ENCODE assay signal across 9 cellular contexts in the genomic region with DNA sequence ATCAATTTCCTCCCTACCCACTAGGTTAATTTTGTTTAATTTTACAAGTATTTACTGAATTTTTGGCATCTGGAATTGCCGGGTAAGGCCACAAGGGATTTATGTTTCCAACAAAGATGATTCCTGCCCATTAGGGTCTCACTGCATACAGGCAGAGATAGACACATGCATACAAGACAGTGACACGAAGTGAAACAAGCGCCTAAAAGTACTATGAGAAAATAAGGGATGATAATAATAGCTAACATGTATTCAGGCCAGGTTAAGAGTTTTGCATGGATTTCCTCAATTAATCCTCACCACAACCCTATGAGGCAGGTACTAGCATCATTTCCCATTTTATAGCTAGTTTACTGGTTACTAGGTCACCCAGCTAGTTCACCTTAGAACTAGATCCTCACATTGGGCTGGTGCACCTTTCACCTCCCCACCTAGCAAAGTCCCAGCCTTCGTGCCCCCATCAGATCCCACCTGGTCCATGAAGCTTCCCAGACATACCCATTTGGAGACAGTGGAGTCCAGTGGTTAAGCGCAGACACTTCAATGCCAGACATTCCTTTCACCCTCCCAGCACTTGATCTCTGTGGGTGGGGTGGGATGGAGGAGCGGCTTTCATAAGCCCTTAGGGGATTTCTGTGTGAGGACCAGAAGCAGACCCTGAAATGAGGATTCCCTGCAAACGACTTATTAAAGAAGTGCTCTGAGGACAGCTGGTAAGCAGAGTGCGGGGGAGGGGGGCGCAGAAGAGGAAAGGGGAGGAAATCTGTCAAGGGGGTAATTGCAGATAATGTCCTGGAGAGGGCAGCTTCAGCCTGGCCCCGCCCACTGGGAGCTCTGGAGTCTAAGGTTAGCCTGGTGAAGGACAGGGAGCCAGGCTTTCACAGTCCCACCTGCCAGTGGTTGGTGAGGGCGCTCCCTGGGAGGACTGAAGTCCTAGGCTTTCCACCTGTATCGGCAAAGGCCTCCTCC. TPM values are rescaled to one million over a fixed set of nuclear protein-coding genes. Genes with fewer than 3 reads are reported as not detected.
A peak's percentile ranks its signal among the peaks of the same experiment; 100 is the strongest.
DNase-seq lines count a peak whose midpoint lies in the region; TF ChIP-seq lines count a peak whose summit lies in the region.
"Had no signal": no experiment of that assay in that cellular context is flagged by ENCODE, and none has a peak within 500 bp of the region (broad histone marks: within the 10 kb centered on the region; RNA-seq: fewer than 3 reads in every experiment).

No MANE protein-coding gene starts in this region.

- DNase-seq in GM12864 (ENCODE audit: low read depth) (no peak), NCI-H146 (lab: John Stamatoyannopoulos, UW) (peak; percentile 67), glutamatergic neuron (peak; percentile 76), head of caudate nucleus (no peak), hypothalamus (lab: John Stamatoyannopoulos, UW) (no peak), tibial nerve (ENCODE audit: low spot score in 2 of 2) (no peak)
- DNase-seq in activated CD4-positive, alpha-beta T cell treated with anti-CD3 and anti-CD28 coated beads, Interleukin-2, amount 10 ng/mL, durations not matched to agents 7 days and 5 days = peak; percentile 25
- peak; percentile 25 to 39 for DNase-seq in stimulated activated CD4-positive, alpha-beta T cell treated with anti-CD3 and anti-CD28 coated beads, Interleukin-4, amount 100 ng/mL, for 4 hours

- TF ChIP-seq CTCF in GM12864 (IDR thresholded peaks at IDR 0.05; ENCODE audit: low read depth, low read length, missing control alignments) (peak; percentile 45), glutamatergic neuron (IDR thresholded peaks at IDR 0.05; ENCODE audit: partially characterized antibody, unreplicated experiment) (no peak), tibial nerve (IDR thresholded peaks at IDR 0.05) (no peak)

- H3K9me3 Mint-ChIP-seq in activated CD4-positive, alpha-beta T cell treated with anti-CD3 and anti-CD28 coated beads, Interleukin-2, amount 10 ng/mL, durations not matched to agents 7 days and 5 days = no peaks in the 10 kb centered on the region
- H3K9me3 Mint-ChIP-seq in glutamatergic neuron (ENCODE audit: unreplicated experiment) = no peaks in the 10 kb centered on the region

- POLR2A ChIA-PET in activated CD4-positive, alpha-beta T cell treated with anti-CD3 and anti-CD28 coated beads, Interleukin-2, amount 10 ng/mL, durations not matched to agents 7 days and 5 days (lab: Charles Lee) = no interaction called here

- intact Hi-C loops in head of caudate nucleus (cut with DNase I) = loop anchor here (10.0 kb wide), 1 partner anchor 224 kb away; the partner anchor contains the start of gene BOLA3

- no peaks in the 10 kb centered on the region for H3K36me3 ChIP-seq in tibial nerve

- H3K36me3 Mint-ChIP-seq in activated CD4-positive, alpha-beta T cell treated with anti-CD3 and anti-CD28 coated beads, Interleukin-2, amount 10 ng/mL, durations not matched to agents 7 days and 5 days (ENCODE audit: low read depth) = no peaks in the 10 kb centered on the region
- H3K36me3 Mint-ChIP-seq in glutamatergic neuron (ENCODE audit: unreplicated experiment) = no peaks in the 10 kb centered on the region

- TF ChIP-seq POLR2A in tibial nerve (IDR thresholded peaks at IDR 0.05) = no peak

- H3K4me1 Mint-ChIP-seq in activated CD4-positive, alpha-beta T cell treated with anti-CD3 and anti-CD28 coated beads, Interleukin-2, amount 10 ng/mL, durations not matched to agents 7 days and 5 days = peaks cover 11% of the 10 kb centered on the region
- H3K4me1 Mint-ChIP-seq in glutamatergic neuron (ENCODE audit: low read depth, unreplicated experiment) = peaks cover 4% of the 10 kb centered on the region

- 47 to 51% methylated on average over 12 of the region's 12 CpGs for WGBS in tibial nerve, 2 donors

- peaks cover 0 to 14% of the 10 kb centered on the region in 2 donors for H3K27me3 ChIP-seq in tibial nerve

- TF ChIP-seq EP300 in tibial nerve (IDR thresholded peaks at IDR 0.05) = no peak

- CTCF ChIA-PET in activated CD4-positive, alpha-beta T cell treated with anti-CD3 and anti-CD28 coated beads, Interleukin-2, amount 10 ng/mL, durations not matched to agents 7 days and 5 days (lab: Charles Lee) = interaction anchor here (0.9 to 4.2 kb wide), 3 partner anchors 11 to 414 kb away, joined by 3 to 25 read pairs (median 3); no protein-coding TSS in a partner anchor

- H3K4me3 Mint-ChIP-seq in activated CD4-positive, alpha-beta T cell treated with anti-CD3 and anti-CD28 coated beads, Interleukin-2, amount 10 ng/mL, durations not matched to agents 7 days and 5 days = no peak overlapping the region
- peak overlapping the region; percentile 15 for H3K4me3 Mint-ChIP-seq in glutamatergic neuron (ENCODE audit: unreplicated experiment)

- no peak overlapping the region for H3K4me3 ChIP-seq in GM12864 (ENCODE audit: low read depth, low read length)
- H3K4me3 ChIP-seq in tibial nerve = no peak overlapping the region

- no peak overlapping the region for H3K27ac Mint-ChIP-seq in activated CD4-positive, alpha-beta T cell treated with anti-CD3 and anti-CD28 coated beads, Interleukin-2, amount 10 ng/mL, durations not matched to agents 7 days and 5 days
- peak overlapping the region; percentile 33 for H3K27ac Mint-ChIP-seq in glutamatergic neuron (ENCODE audit: unreplicated experiment)

- no peaks in the 10 kb centered on the region for H3K4me1 ChIP-seq in tibial nerve

- no peak overlapping the region for H3K27ac ChIP-seq in tibial nerve

- no peaks in the 10 kb centered on the region for H3K9me3 ChIP-seq in tibial nerve

- H3K27me3 Mint-ChIP-seq in activated CD4-positive, alpha-beta T cell treated with anti-CD3 and anti-CD28 coated beads, Interleukin-2, amount 10 ng/mL, durations not matched to agents 7 days and 5 days = no peaks in the 10 kb centered on the region
- no peaks in the 10 kb centered on the region for H3K27me3 Mint-ChIP-seq in glutamatergic neuron (ENCODE audit: unreplicated experiment)

RNA-seq across cellular contexts. Expression of gene DGUOK, which starts 5.8 kb away (rescaled TPM):
- total RNA-seq in activated CD4-positive, alpha-beta T cell treated with anti-CD3 and anti-CD28 coated beads, Interleukin-2, amount 10 ng/mL, durations not matched to agents 7 days and 5 days = 10 to 100 TPM; 64.1 to 72.3 TPM
- 96.8 TPM for total RNA-seq in glutamatergic neuron (ENCODE audit: unreplicated experiment)
- total RNA-seq in tibial nerve = 10 to 100 TPM; 36.9 to 63.9 (median 44.0) TPM

RNA-seq across cellular contexts. Expression of gene ACTG2, which starts 28.1 kb away (rescaled TPM):
- not detected for total RNA-seq in activated CD4-positive, alpha-beta T cell treated with anti-CD3 and anti-CD28 coated beads, Interleukin-2, amount 10 ng/mL, durations not matched to agents 7 days and 5 days
- total RNA-seq in glutamatergic neuron (ENCODE audit: unreplicated experiment) (not detected), tibial nerve (10 to 100 TPM in 3 of 4 donors, 1 to 10 TPM in 1; 6.3 to 20.1 (median 16.8) TPM)
- total RNA-seq: myocyte had no signal

Comparison
In these comparisons a context has a peak if more than half of its experiments do, and no peak if none do; other contexts are left out.
1. DNase-seq: peak in NCI-H146 (single experiment), activated CD4-positive, alpha-beta T cell treated with anti-CD3 and anti-CD28 coated beads, Interleukin-2, amount 10 ng/mL, durations not matched to agents 7 days and 5 days (single experiment), glutamatergic neuron (single experiment) and stimulated activated CD4-positive, alpha-beta T cell treated with anti-CD3 and anti-CD28 coated beads, Interleukin-4, amount 100 ng/mL, for 4 hours (2 of 2); none in GM12864 (single experiment), head of caudate nucleus (0 of 42), hypothalamus (0 of 51) and tibial nerve (0 of 2).